In the genomic region with DNA sequence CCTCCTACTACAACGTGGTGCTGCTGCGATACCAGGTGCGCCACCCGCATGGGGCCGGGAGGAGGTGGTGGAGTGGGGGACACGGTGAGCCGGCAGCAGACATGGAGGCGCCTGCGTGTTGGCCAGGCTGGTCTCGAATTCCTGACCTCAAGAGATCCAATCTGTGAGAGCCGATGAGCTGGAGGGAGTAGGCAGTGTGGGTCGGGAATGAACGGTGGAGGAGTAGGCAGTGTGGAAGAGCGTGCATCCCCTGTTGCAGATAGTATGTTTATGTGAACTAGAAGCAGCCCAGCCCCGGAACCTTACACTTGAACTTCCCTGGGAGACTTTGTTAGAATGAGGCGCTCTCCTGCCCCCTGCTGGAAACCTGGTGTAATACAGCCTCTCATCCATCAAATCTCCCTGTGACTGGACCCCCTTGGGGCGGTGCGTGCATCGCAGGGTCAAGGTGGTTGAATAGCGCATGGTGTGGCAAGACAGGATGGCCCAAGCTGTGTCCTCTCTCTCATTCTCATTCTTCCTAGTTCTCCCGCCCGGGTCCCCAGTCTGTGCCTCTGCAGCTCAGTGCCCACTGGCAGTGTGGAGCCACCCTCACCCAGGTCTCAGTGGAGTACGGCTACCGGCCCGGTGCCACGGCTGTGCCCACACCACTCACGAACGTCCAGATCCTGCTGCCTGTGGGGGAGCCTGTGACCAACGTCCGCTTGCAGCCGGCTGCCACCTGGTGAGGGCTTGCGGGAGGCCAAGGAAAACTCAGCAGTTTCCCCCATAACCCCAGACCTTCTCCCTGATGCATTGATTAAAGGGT, we compare ENCODE assay signal across 9 cellular contexts. TPM values are rescaled to one million over a fixed set of nuclear protein-coding genes. Genes with fewer than 3 reads are reported as not detected.
DNase-seq lines count a peak whose midpoint lies in the region; ATAC-seq, FAIRE-seq and TF ChIP-seq lines count a peak whose summit lies in the region.
"Had no signal": no experiment of that assay in that cellular context is flagged by ENCODE, and none has a peak within 500 bp of the region (broad histone marks: within the 10 kb centered on the region; RNA-seq: fewer than 3 reads in every experiment).

No MANE protein-coding gene starts in this region.

- no peak for TF ChIP-seq EP300 in Ishikawa (IDR thresholded peaks at IDR 0.05; ENCODE audit: borderline replicate concordance)
- no peak for TF ChIP-seq EP300 in upper lobe of left lung (IDR thresholded peaks at IDR 0.05)

- no peaks in the 10 kb centered on the region for H3K9me3 ChIP-seq in upper lobe of left lung

- H3K9me3 Mint-ChIP-seq in Calu3 (ENCODE audit: low read depth, unreplicated experiment): no peaks in the 10 kb centered on the region

- CTCF ChIA-PET in Calu3 (lab: Charles Lee): interaction anchor here (0.5 kb wide), 2 partner anchors 19 to 386 kb away, joined by 3 read pairs; no protein-coding TSS in a partner anchor

- no peak overlapping the region for H3K27ac ChIP-seq in upper lobe of left lung
- H3K27ac ChIP-seq: SK-N-MC had no signal

- no TSS peak for BruUV-seq in Calu3 (replicated peaks; lab: Mats Ljungman, UMichigan)

- no peak overlapping the region for H3K27ac Mint-ChIP-seq in Calu3 (ENCODE audit: unreplicated experiment)

- intact Hi-C loops in Calu3 (cut with micrococcal nuclease; ENCODE audit: unreplicated experiment): no loop called here

- TF ChIP-seq RAD21 in Ishikawa (IDR thresholded peaks at IDR 0.05; ENCODE audit: low read depth): peak; percentile 73

- peaks cover 11% of the 10 kb centered on the region for H3K4me1 Mint-ChIP-seq in Calu3 (ENCODE audit: low read depth, unreplicated experiment)

- H3K4me1 ChIP-seq in upper lobe of left lung: peaks cover 0 to 2% (median 0%) of the 10 kb centered on the region in 4 donors

- H3K36me3 ChIP-seq in upper lobe of left lung: no peaks in the 10 kb centered on the region

- no peak for TF ChIP-seq POLR2A in upper lobe of left lung (IDR thresholded peaks at IDR 0.05)

- peak; percentile 68 to 69 for ATAC-seq in upper lobe of left lung (ENCODE audit: low FRiP score in 2 of 2)
- no peak for ATAC-seq in HG03097 (IDR thresholded peaks at IDR 0.05; ENCODE audit: low FRiP score, unreplicated experiment)

- H3K27me3 Mint-ChIP-seq in Calu3 (ENCODE audit: unreplicated experiment): no peaks in the 10 kb centered on the region

- H3K27me3 ChIP-seq in upper lobe of left lung: no peaks in the 10 kb centered on the region

- TF ChIP-seq CTCF in Calu3 (IDR thresholded peaks at IDR 0.05; ENCODE audit: unreplicated experiment) (peak; percentile 57), upper lobe of left lung (IDR thresholded peaks at IDR 0.05) (peak; percentile 64 to 84 (median 77))

- H3K4me3 Mint-ChIP-seq in Calu3 (ENCODE audit: low read depth, unreplicated experiment): no peak overlapping the region

- no peak for FAIRE-seq in frontal cortex (lab: Jason Lieb, UNC)

- DNase-seq in Calu3 (peak; percentile 67), RPMI8226 (peak; percentile 61), frontal cortex (ENCODE audit: low spot score in 2 of 2) (peak; percentile 70 to 79), pons (ENCODE audit: low spot score) (peak; percentile 61), upper lobe of left lung (peak; percentile 62 to 76)
- peak; percentile 52 to 55 for DNase-seq in activated T-helper 1 cell treated with anti-CD3 and anti-CD28 coated beads, Interleukin-2, amount 50 U/mL, for 16 hours (ENCODE audit: low read depth in 1 of 2, low spot score in 1 of 2)

- 50 to 56% methylated on average over 13 to 32 of the region's 32 CpGs for WGBS in upper lobe of left lung, 2 donors

- H3K4me3 ChIP-seq in upper lobe of left lung: no peak overlapping the region
- H3K4me3 ChIP-seq: SK-N-MC had no signal

- peaks cover 9% of the 10 kb centered on the region for H3K36me3 Mint-ChIP-seq in Calu3 (ENCODE audit: insufficient read depth, unreplicated experiment)

TF ChIP-seq in Ishikawa, 13 proteins besides CTCF, POLR2A, EP300 and RAD21:
- TF ChIP-seq REST (IDR thresholded peaks at IDR 0.05; ENCODE audit: low read depth): no peak
- TF ChIP-seq TAF1 (IDR thresholded peaks at IDR 0.05; ENCODE audit: low read depth): no peak
- no peak for TF ChIP-seq FOXM1 (IDR thresholded peaks at IDR 0.05; ENCODE audit: borderline replicate concordance, low read depth)
- no peak for TF ChIP-seq NFIC (IDR thresholded peaks at IDR 0.05)
- no peak for TF ChIP-seq YY1 (IDR thresholded peaks at IDR 0.05; ENCODE audit: low read depth)
- TF ChIP-seq ZBTB7A (IDR thresholded peaks at IDR 0.05; ENCODE audit: low read depth): no peak
- TF ChIP-seq, protein P1, sequence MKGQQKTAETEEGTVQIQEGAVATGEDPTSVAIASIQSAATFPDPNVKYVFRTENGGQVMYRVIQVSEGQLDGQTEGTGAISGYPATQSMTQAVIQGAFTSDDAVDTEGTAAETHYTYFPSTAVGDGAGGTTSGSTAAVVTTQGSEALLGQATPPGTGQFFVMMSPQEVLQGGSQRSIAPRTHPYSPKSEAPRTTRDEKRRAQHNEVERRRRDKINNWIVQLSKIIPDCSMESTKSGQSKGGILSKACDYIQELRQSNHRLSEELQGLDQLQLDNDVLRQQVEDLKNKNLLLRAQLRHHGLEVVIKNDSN (IDR thresholded peaks at IDR 0.05): no peak
- no peak for TF ChIP-seq EGR1 (IDR thresholded peaks at IDR 0.05)
- no peak for TF ChIP-seq TCF12 (IDR thresholded peaks at IDR 0.05; ENCODE audit: low read depth)
- TF ChIP-seq TEAD4 (IDR thresholded peaks at IDR 0.05): no peak
- TF ChIP-seq CREB1 (IDR thresholded peaks at IDR 0.05; ENCODE audit: low read depth): no peak
- TF ChIP-seq, protein P2, sequence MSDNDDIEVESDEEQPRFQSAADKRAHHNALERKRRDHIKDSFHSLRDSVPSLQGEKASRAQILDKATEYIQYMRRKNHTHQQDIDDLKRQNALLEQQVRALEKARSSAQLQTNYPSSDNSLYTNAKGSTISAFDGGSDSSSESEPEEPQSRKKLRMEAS (IDR thresholded peaks at IDR 0.05): no peak
- no peak for TF ChIP-seq CEBPB (IDR thresholded peaks at IDR 0.05)

RNA-seq across cellular contexts. Expression of gene B3GNT3, which starts 10.5 kb away (rescaled TPM):
- total RNA-seq in Calu3 (2022): 75.1 and 121 TPM in 2 replicates
- not detected for total RNA-seq in frontal cortex
- 1 to 10 TPM in 5 of 6 donors, not detected in 1; 1.0 to 8.8 (median 2.5) TPM for total RNA-seq in upper lobe of left lung

RNA-seq across cellular contexts. Expression of gene FCHO1, which starts 33.1 kb away (rescaled TPM):
- total RNA-seq in Calu3 (2022): 0.61 and 1.3 TPM in 2 replicates
- 26.1 TPM for total RNA-seq in frontal cortex
- 10 to 100 TPM in 2 of 6 donors, 1 to 10 TPM in 4; 1.9 to 19.9 (median 8.7) TPM for total RNA-seq in upper lobe of left lung

RNA-seq across cellular contexts. Expression of gene INSL3, which starts 36.9 kb away (rescaled TPM):
- total RNA-seq in Calu3 (2022) (not detected in 2 replicates), frontal cortex (not detected), upper lobe of left lung (under 1 TPM in 1 of 6 donors, not detected in 5; 0.57 TPM)
